ENCODE assay signal across 15 cellular contexts in the genomic region with DNA sequence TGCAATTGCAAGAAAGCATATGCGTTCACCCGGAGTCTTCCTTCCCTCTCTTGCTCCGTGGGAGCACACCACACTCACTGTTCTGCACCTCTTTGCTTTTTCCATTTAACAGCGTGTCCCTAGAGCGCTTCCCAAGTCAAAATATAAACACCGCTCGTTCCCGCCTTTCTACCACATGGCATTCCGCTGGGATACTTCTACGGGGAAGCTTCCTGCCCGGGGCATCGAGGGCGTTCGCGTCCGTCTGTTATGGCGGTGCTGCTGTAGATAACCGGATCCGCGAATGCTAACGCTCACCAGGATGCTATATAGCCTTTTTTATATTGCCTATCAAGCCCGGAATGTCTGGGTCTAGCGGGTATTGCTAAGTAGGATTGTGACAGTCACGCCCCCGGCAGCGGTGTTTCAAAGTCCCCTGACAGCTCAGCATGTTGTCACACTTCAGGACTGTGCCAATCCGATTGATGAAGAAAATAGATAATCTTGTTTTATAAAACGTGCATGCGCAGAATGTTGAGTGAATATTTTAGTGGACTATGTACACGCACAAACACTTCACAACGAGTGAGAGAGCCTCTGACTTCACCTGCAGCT. TPM values are rescaled to one million over a fixed set of nuclear protein-coding genes. Genes with fewer than 3 reads are reported as not detected.
DNase-seq lines count a peak whose midpoint lies in the region; ATAC-seq and TF ChIP-seq lines count a peak whose summit lies in the region.
"Had no signal": no experiment of that assay in that cellular context is flagged by ENCODE, and none has a peak within 500 bp of the region (broad histone marks: within the 10 kb centered on the region; RNA-seq: fewer than 3 reads in every experiment).

No MANE protein-coding gene starts in this region.

- H3K36me3 Mint-ChIP-seq in nephron progenitor cell (ENCODE audit: low read depth): peaks cover 21% of the 10 kb centered on the region
- H3K36me3 Mint-ChIP-seq: CD8-positive, alpha-beta T cell had no signal

- H3K4me3 Mint-ChIP-seq in nephron progenitor cell: no peak overlapping the region
- H3K4me3 Mint-ChIP-seq: CD8-positive, alpha-beta T cell had no signal

- no peak overlapping the region for H3K27ac ChIP-seq in right cardiac atrium (ENCODE audit: low read length)
- peak overlapping the region; percentile 100 for H3K27ac ChIP-seq in VCaP
- H3K27ac ChIP-seq in esophagus squamous epithelium: peak overlapping the region in 2 of 4 donors; percentile 82 to 87
- H3K27ac ChIP-seq in lower lobe of right lung: no peak overlapping the region
- H3K27ac ChIP-seq: 22Rv1, A549, BLaER1 had no signal

- no peaks in the 10 kb centered on the region for H3K36me3 ChIP-seq in esophagus squamous epithelium
- no peaks in the 10 kb centered on the region for H3K36me3 ChIP-seq in lower lobe of right lung
- H3K36me3 ChIP-seq: BLaER1, HAP-1 had no signal

- no peak overlapping the region for H3K4me3 ChIP-seq in right cardiac atrium (ENCODE audit: low read length)
- H3K4me3 ChIP-seq in esophagus squamous epithelium: no peak overlapping the region
- H3K4me3 ChIP-seq in lower lobe of right lung: no peak overlapping the region
- H3K4me3 ChIP-seq: A549, BLaER1, GM12878, HAP-1 had no signal

- no peaks in the 10 kb centered on the region for H3K9me3 Mint-ChIP-seq in nephron progenitor cell
- H3K9me3 Mint-ChIP-seq: CD8-positive, alpha-beta T cell had no signal

- DNase-seq in Right ventricle myocardium inferior (ENCODE audit: missing footprints): peak; percentile 28
- DNase-seq in right cardiac atrium: no peak
- DNase-seq in nephron progenitor cell: no peak
- DNase-seq in esophagus squamous epithelium (lab: John Stamatoyannopoulos, UW): no peak
- no peak for DNase-seq in lower lobe of right lung
- no peak for DNase-seq in NOMO-1 treated with dmso at 0.1 percent for 144 hours (lab: John Stamatoyannopoulos, UW; ENCODE audit: unreplicated experiment)
- DNase-seq: Calu3; CD8-positive, alpha-beta T cell; GOT3 had no signal

- H3K4me1 ChIP-seq in right cardiac atrium (ENCODE audit: control insufficient read depth, insufficient read depth, low read length) (peaks cover 13% of the 10 kb centered on the region), esophagus squamous epithelium (peaks cover 19 to 73% (median 23%) of the 10 kb centered on the region in 3 donors), lower lobe of right lung (peaks cover 38% of the 10 kb centered on the region)

- no peak for ATAC-seq in Right ventricle myocardium inferior
- ATAC-seq in right cardiac atrium: no peak
- no peak for ATAC-seq in lower lobe of right lung
- ATAC-seq: A549; CD8-positive, alpha-beta T cell; GM12878 had no signal

- H3K27me3 Mint-ChIP-seq in nephron progenitor cell (ENCODE audit: low read depth, poor library complexity): peaks cover 7% of the 10 kb centered on the region

- no peak for TF ChIP-seq CTCF in VCaP (conservative IDR thresholded peaks at IDR 0.05)
- TF ChIP-seq CTCF in nephron progenitor cell (IDR thresholded peaks at IDR 0.05): no peak
- no peak for TF ChIP-seq CTCF in esophagus squamous epithelium (IDR thresholded peaks at IDR 0.05)
- TF ChIP-seq CTCF in lower lobe of right lung (IDR thresholded peaks at IDR 0.05): no peak

- intact Hi-C loops in Right ventricle myocardium inferior (cut with DNase I) (no loop called here), right cardiac atrium (cut with DNase I) (no loop called here), esophagus squamous epithelium (cut with DNase I) (no loop called here), lower lobe of right lung (cut with DNase I) (no loop called here)

- H3K4me1 Mint-ChIP-seq in nephron progenitor cell: peaks cover 24% of the 10 kb centered on the region

- H3K27ac Mint-ChIP-seq in nephron progenitor cell: peak overlapping the region; percentile 25
- H3K27ac Mint-ChIP-seq: CD8-positive, alpha-beta T cell had no signal

- no peak for TF ChIP-seq POLR2A in esophagus squamous epithelium (IDR thresholded peaks at IDR 0.05)

- WGBS in right cardiac atrium: 93% methylated on average over 31 of the region's 31 CpGs
- WGBS in esophagus squamous epithelium, 2 donors: 92 to 97% methylated on average over 31 of the region's 31 CpGs

- H3K9me3 ChIP-seq in right cardiac atrium (ENCODE audit: control insufficient read depth, low read length) (no peaks in the 10 kb centered on the region), esophagus squamous epithelium (no peaks in the 10 kb centered on the region), lower lobe of right lung (no peaks in the 10 kb centered on the region)
- H3K9me3 ChIP-seq: A549, BLaER1, HAP-1 had no signal

- H3K27me3 ChIP-seq in right cardiac atrium (ENCODE audit: control insufficient read depth, insufficient read depth): no peaks in the 10 kb centered on the region
- peaks cover 0 to 12% (median 0%) of the 10 kb centered on the region in 4 donors for H3K27me3 ChIP-seq in esophagus squamous epithelium
- H3K27me3 ChIP-seq in lower lobe of right lung (ENCODE audit: low read depth): no peaks in the 10 kb centered on the region
- H3K27me3 ChIP-seq: BLaER1 had no signal

RNA-seq across cellular contexts. Expression of gene CCDC40, which starts 31.0 kb away (rescaled TPM):
- total RNA-seq in Right ventricle myocardium inferior (5.4 TPM), right cardiac atrium (1 to 10 TPM; 6.9 to 10.0 (median 7.9) TPM), esophagus squamous epithelium (1 to 10 TPM in 3 of 4 donors, under 1 TPM in 1; 0.32 to 3.9 (median 2.1) TPM), lower lobe of right lung (14.1 TPM)
- polyA plus RNA-seq in right cardiac atrium: 4.9 TPM

RNA-seq across cellular contexts. Expression of gene TBC1D16, which starts 31.8 kb away (rescaled TPM):
- 16.3 TPM for total RNA-seq in Right ventricle myocardium inferior
- 10 to 100 TPM; 18.5 to 27.8 (median 22.1) TPM for total RNA-seq in right cardiac atrium
- polyA plus RNA-seq in right cardiac atrium: 9.9 TPM
- total RNA-seq in esophagus squamous epithelium: 10 to 100 TPM in 2 of 4 donors, 1 to 10 TPM in 2; 6.4 to 20.2 (median 11.5) TPM
- total RNA-seq in lower lobe of right lung: 24.7 TPM

RNA-seq across cellular contexts. Expression of gene GAA, which starts 33.9 kb away (rescaled TPM):
- 46.0 TPM for total RNA-seq in Right ventricle myocardium inferior
- total RNA-seq in right cardiac atrium: 10 to 100 TPM; 36.3 to 51.3 (median 45.2) TPM
- polyA plus RNA-seq in right cardiac atrium: 37.5 TPM
- 10 to 100 TPM; 14.3 to 50.4 (median 28.7) TPM for total RNA-seq in esophagus squamous epithelium
- 143 TPM for total RNA-seq in lower lobe of right lung
